In the genomic region with DNA sequence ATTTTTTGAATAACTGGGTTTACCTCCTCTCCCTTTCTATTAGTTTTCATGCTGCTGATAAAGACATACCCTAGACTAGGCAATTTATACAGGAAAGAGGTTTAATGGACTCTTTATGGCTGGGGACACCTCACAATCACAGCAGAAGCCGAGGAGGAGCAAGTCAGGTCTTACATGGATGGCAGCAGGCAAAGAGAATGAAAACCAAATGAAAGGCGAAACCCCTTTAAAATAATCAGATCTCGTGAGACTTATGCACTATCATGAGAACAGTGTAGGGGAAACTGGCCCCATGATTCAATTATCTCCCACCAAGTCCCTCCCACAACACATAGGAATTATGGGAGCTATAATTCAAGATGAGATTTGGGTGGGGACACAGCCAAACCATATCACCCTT, we compare ENCODE assay signal across 25 cellular contexts. TPM values are rescaled to one million over a fixed set of nuclear protein-coding genes. Genes with fewer than 3 reads are reported as not detected.
A peak's percentile ranks its signal among the peaks of the same experiment; 100 is the strongest.
DNase-seq lines count a peak whose midpoint lies in the region; ATAC-seq, FAIRE-seq and TF ChIP-seq lines count a peak whose summit lies in the region.
"Had no signal": no experiment of that assay in that cellular context is flagged by ENCODE, and none has a peak within 500 bp of the region (broad histone marks: within the 10 kb centered on the region; RNA-seq: fewer than 3 reads in every experiment).

No MANE protein-coding gene starts in this region.

- H3K9me3 Mint-ChIP-seq in activated CD4-positive, alpha-beta T cell treated with anti-CD3 and anti-CD28 coated beads for 36 hours (ENCODE audit: low read depth) = peaks cover 5% of the 10 kb centered on the region
- peaks cover 5% of the 10 kb centered on the region for H3K9me3 Mint-ChIP-seq in stimulated activated naive CD8-positive, alpha-beta T cell treated with anti-CD3 and anti-CD28 coated beads, Interleukin-15, Interleukin-2, amounts not matched to agents 100 ng/mL and 50 ng/mL, for 24 hours
- H3K9me3 Mint-ChIP-seq in effector memory CD8-positive, alpha-beta T cell = no peaks in the 10 kb centered on the region
- H3K9me3 Mint-ChIP-seq in type B pancreatic cell = no peaks in the 10 kb centered on the region

- peak overlapping the region; percentile 15 for H3K27ac Mint-ChIP-seq in activated CD4-positive, alpha-beta T cell treated with anti-CD3 and anti-CD28 coated beads for 36 hours
- no peak overlapping the region for H3K27ac Mint-ChIP-seq in stimulated activated naive CD8-positive, alpha-beta T cell treated with anti-CD3 and anti-CD28 coated beads, Interleukin-15, Interleukin-2, amounts not matched to agents 100 ng/mL and 50 ng/mL, for 24 hours
- peak overlapping the region; percentile 39 to 90 for H3K27ac Mint-ChIP-seq in effector memory CD8-positive, alpha-beta T cell
- H3K27ac Mint-ChIP-seq in type B pancreatic cell = no peak overlapping the region

- TF ChIP-seq POLR2A in heart left ventricle (IDR thresholded peaks at IDR 0.05) = no peak

- H3K27me3 Mint-ChIP-seq in activated CD4-positive, alpha-beta T cell treated with anti-CD3 and anti-CD28 coated beads for 36 hours = no peaks in the 10 kb centered on the region
- H3K27me3 Mint-ChIP-seq in stimulated activated naive CD8-positive, alpha-beta T cell treated with anti-CD3 and anti-CD28 coated beads, Interleukin-15, Interleukin-2, amounts not matched to agents 100 ng/mL and 50 ng/mL, for 24 hours = no peaks in the 10 kb centered on the region
- H3K27me3 Mint-ChIP-seq in effector memory CD8-positive, alpha-beta T cell = no peaks in the 10 kb centered on the region
- H3K27me3 Mint-ChIP-seq in type B pancreatic cell = no peaks in the 10 kb centered on the region

- no peaks in the 10 kb centered on the region for H3K9me3 ChIP-seq in heart left ventricle
- H3K9me3 ChIP-seq: BE2C, upper lobe of right lung had no signal

- no peak overlapping the region for H3K4me3 ChIP-seq in heart left ventricle
- H3K4me3 ChIP-seq: cardiac muscle cell, upper lobe of right lung had no signal

- no peak for FAIRE-seq in D721Med (lab: Jason Lieb, UNC)
- FAIRE-seq: A204.1, HTR-8/SVneo had no signal

- H3K4me1 ChIP-seq in heart left ventricle = peaks cover 0 to 32% (median 23%) of the 10 kb centered on the region in 12 donors
- H3K4me1 ChIP-seq: BE2C had no signal

- no peak overlapping the region for H3K4me3 Mint-ChIP-seq in activated CD4-positive, alpha-beta T cell treated with anti-CD3 and anti-CD28 coated beads for 36 hours
- H3K4me3 Mint-ChIP-seq in stimulated activated naive CD8-positive, alpha-beta T cell treated with anti-CD3 and anti-CD28 coated beads, Interleukin-15, Interleukin-2, amounts not matched to agents 100 ng/mL and 50 ng/mL, for 24 hours = peak overlapping the region; percentile 38
- no peak overlapping the region for H3K4me3 Mint-ChIP-seq in effector memory CD8-positive, alpha-beta T cell
- H3K4me3 Mint-ChIP-seq in type B pancreatic cell = peak overlapping the region; percentile 44

- TF ChIP-seq CTCF in type B pancreatic cell (conservative IDR thresholded peaks at IDR 0.05) = no peak
- no peak for TF ChIP-seq CTCF in heart left ventricle (IDR thresholded peaks at IDR 0.05)
- TF ChIP-seq CTCF in D721Med (IDR thresholded peaks at IDR 0.05; ENCODE audit: insufficient read depth, missing control alignments) = no peak

- no peak overlapping the region for H3K27ac ChIP-seq in heart left ventricle
- H3K27ac ChIP-seq: cardiac muscle cell, upper lobe of right lung had no signal

- intact Hi-C loops in activated CD4-positive, alpha-beta T cell treated with anti-CD3 and anti-CD28 coated beads for 36 hours (cut with DNase I, micrococcal nuclease) = loop anchor here (5.0 kb wide), 3 partner anchors 209 to 1049 kb away; a partner anchor contains a TSS
- intact Hi-C loops in heart left ventricle (cut with DNase I) = loop anchor here in 2 of 10 donors (5.0 to 10.0 kb wide), 3 partner anchors 206 to 1044 kb away; a partner anchor contains a TSS

- no peak for DNase-seq in activated CD4-positive, alpha-beta T cell treated with anti-CD3 and anti-CD28 coated beads for 36 hours
- DNase-seq in activated CD4-positive, alpha-beta T cell treated with anti-CD3 and anti-CD28 coated beads for 4 hours = no peak
- no peak for DNase-seq in stimulated activated naive CD8-positive, alpha-beta T cell treated with anti-CD3 and anti-CD28 coated beads, Interleukin-15, Interleukin-2, amounts not matched to agents 100 U/mL and 50 U/mL, for 24 hours
- no peak for DNase-seq in effector memory CD8-positive, alpha-beta T cell
- DNase-seq in type B pancreatic cell (ENCODE audit: extremely low spot score, unreplicated experiment) (no peak), heart left ventricle (no peak), D721Med (ENCODE audit: insufficient read length, low spot score) (no peak)
- DNase-seq: activated CD4-positive, alpha-beta T cell treated with anti-CD3 and anti-CD28 coated beads, Interleukin-2, amount 50 U/mL, for 4 hours; amygdala; BE2C; GOT3; mammary epithelial cell; NCI-H1092; NCI-H2029 treated with DMSO at 0.1 percent for 48 hours; NCI-H345; NCI-H82; OCI-M1; Right ventricle myocardium superior; stimulated activated CD4-positive, alpha-beta T cell treated with anti-CD3 and anti-CD28 coated beads, Interleukin-4, amount 100 ng/mL, for 24 hours; SW 1271; upper lobe of right lung had no signal

- POLR2A ChIA-PET in activated CD4-positive, alpha-beta T cell treated with anti-CD3 and anti-CD28 coated beads for 36 hours (lab: Charles Lee) = no interaction called here

- CTCF ChIA-PET in activated CD4-positive, alpha-beta T cell treated with anti-CD3 and anti-CD28 coated beads for 36 hours (lab: Charles Lee) = interaction anchor here (1.5 to 2.7 kb wide), 2 partner anchors 18 to 121 kb away, joined by 6 to 11 read pairs; a partner anchor contains a TSS

- peaks cover 6% of the 10 kb centered on the region for H3K4me1 Mint-ChIP-seq in activated CD4-positive, alpha-beta T cell treated with anti-CD3 and anti-CD28 coated beads for 36 hours
- no peaks in the 10 kb centered on the region for H3K4me1 Mint-ChIP-seq in stimulated activated naive CD8-positive, alpha-beta T cell treated with anti-CD3 and anti-CD28 coated beads, Interleukin-15, Interleukin-2, amounts not matched to agents 100 ng/mL and 50 ng/mL, for 24 hours (ENCODE audit: low read depth)
- H3K4me1 Mint-ChIP-seq in effector memory CD8-positive, alpha-beta T cell (ENCODE audit: low read depth in 2 of 2) = peaks cover 0 to 2% of the 10 kb centered on the region in 2 donors
- no peaks in the 10 kb centered on the region for H3K4me1 Mint-ChIP-seq in type B pancreatic cell (ENCODE audit: unreplicated experiment)

- peaks cover 12% of the 10 kb centered on the region for H3K36me3 Mint-ChIP-seq in activated CD4-positive, alpha-beta T cell treated with anti-CD3 and anti-CD28 coated beads for 36 hours (ENCODE audit: low read depth)
- peaks cover 12% of the 10 kb centered on the region for H3K36me3 Mint-ChIP-seq in stimulated activated naive CD8-positive, alpha-beta T cell treated with anti-CD3 and anti-CD28 coated beads, Interleukin-15, Interleukin-2, amounts not matched to agents 100 ng/mL and 50 ng/mL, for 24 hours (ENCODE audit: low read depth)
- peaks cover 10% of the 10 kb centered on the region for H3K36me3 Mint-ChIP-seq in effector memory CD8-positive, alpha-beta T cell (ENCODE audit: insufficient read depth)
- no peaks in the 10 kb centered on the region for H3K36me3 Mint-ChIP-seq in type B pancreatic cell

- no peak for ATAC-seq in activated CD4-positive, alpha-beta T cell treated with anti-CD3 and anti-CD28 coated beads for 36 hours
- no peak for ATAC-seq in stimulated activated naive CD8-positive, alpha-beta T cell treated with anti-CD3 and anti-CD28 coated beads, Interleukin-15, Interleukin-2, amounts not matched to agents 100 U/mL and 50 U/mL, for 24 hours
- ATAC-seq in effector memory CD8-positive, alpha-beta T cell (replicated peaks) = no peak
- ATAC-seq in heart left ventricle = no peak
- ATAC-seq: upper lobe of right lung had no signal

- no peaks in the 10 kb centered on the region for H3K27me3 ChIP-seq in heart left ventricle
- H3K27me3 ChIP-seq: BE2C, cardiac muscle cell, upper lobe of right lung had no signal

- peaks cover 0 to 2% (median 0%) of the 10 kb centered on the region in 9 donors for H3K36me3 ChIP-seq in heart left ventricle
- H3K36me3 ChIP-seq: cardiac muscle cell, upper lobe of right lung had no signal

- WGBS in heart left ventricle, 4 donors = 75 to 99% (median 97%) methylated on average over 3 of the region's 3 CpGs

RNA-seq across cellular contexts. Expression of a gene that starts 2.0 kb away (rescaled TPM):
- 100 to 1,000 TPM; 152 to 188 TPM for total RNA-seq in activated CD4-positive, alpha-beta T cell treated with anti-CD3 and anti-CD28 coated beads for 36 hours
- 65.8 and 68.3 TPM in 2 replicates for total RNA-seq in type B pancreatic cell (ENCODE audit: low replicate concordance)
- total RNA-seq in heart left ventricle = 10 to 100 TPM; 25.5 to 51.5 (median 39.2) TPM
- polyA plus RNA-seq in heart left ventricle = 10 to 100 TPM; 40.8 to 51.9 TPM

Comparison
In these comparisons a context has a peak if more than half of its experiments do, and no peak if none do; other contexts are left out.
1. H3K27ac Mint-ChIP-seq: peak in activated CD4-positive, alpha-beta T cell treated with anti-CD3 and anti-CD28 coated beads for 36 hours (single experiment) and effector memory CD8-positive, alpha-beta T cell (2 of 2); none in stimulated activated naive CD8-positive, alpha-beta T cell treated with anti-CD3 and anti-CD28 coated beads, Interleukin-15, Interleukin-2, amounts not matched to agents 100 ng/mL and 50 ng/mL, for 24 hours (single experiment) and type B pancreatic cell (single experiment).
2. H3K4me3 Mint-ChIP-seq: peak in stimulated activated naive CD8-positive, alpha-beta T cell treated with anti-CD3 and anti-CD28 coated beads, Interleukin-15, Interleukin-2, amounts not matched to agents 100 ng/mL and 50 ng/mL, for 24 hours (single experiment) and type B pancreatic cell (single experiment); none in activated CD4-positive, alpha-beta T cell treated with anti-CD3 and anti-CD28 coated beads for 36 hours (single experiment) and effector memory CD8-positive, alpha-beta T cell (0 of 2).